8 cellular contexts compared by ENCODE assay signal in genomic region chr3:133487920-133488540, GRCh38.
DNase-seq lines count a peak whose midpoint lies in the region; ATAC-seq and TF ChIP-seq lines count a peak whose summit lies in the region.

No MANE protein-coding gene starts in this region.

- no peak for ATAC-seq in activated T-cell treated with anti-CD3 and anti-CD28 coated beads, Interleukin-2, amount 50 U/mL, for 72 hours (replicated peaks in 1 of 2)
- ATAC-seq in stimulated activated naive CD8-positive, alpha-beta T cell treated with anti-CD3 and anti-CD28 coated beads, Interleukin-15, Interleukin-2, amounts not matched to agents 100 U/mL and 50 U/mL, for 24 hours: no peak

- no peaks in the 10 kb centered on the region for H3K27me3 Mint-ChIP-seq in activated T-cell treated with anti-CD3 and anti-CD28 coated beads, Interleukin-2, amount 50 U/mL, for 72 hours (ENCODE audit: low read depth)
- peaks cover 0 to 1% (median 0%) of the 10 kb centered on the region in 3 donors for H3K27me3 Mint-ChIP-seq in immature natural killer cell (ENCODE audit: low read depth in 3 of 3)

- no peak for DNase-seq in AG09319 (ENCODE audit: extremely low read depth, low read depth)
- DNase-seq in M059J (ENCODE audit: low read depth): peak; percentile 29
- peak; percentile 63 to 66 for DNase-seq in activated T-cell treated with anti-CD3 and anti-CD28 coated beads, Interleukin-2, amount 50 U/mL, for 72 hours
- peak; percentile 39 to 46 (median 40) for DNase-seq in immature natural killer cell
- peak; percentile 71 for DNase-seq in stimulated activated naive CD8-positive, alpha-beta T cell treated with anti-CD3 and anti-CD28 coated beads, Interleukin-15, Interleukin-2, amounts not matched to agents 100 U/mL and 50 U/mL, for 24 hours
- DNase-seq in NCI-H2196 (lab: John Stamatoyannopoulos, UW; ENCODE audit: unreplicated experiment): no peak
- DNase-seq in GOT3 (lab: John Stamatoyannopoulos, UW): no peak
- DNase-seq in NCI-H510A treated with DMSO at 0.1 percent for 48 hours (lab: John Stamatoyannopoulos, UW): no peak

- TF ChIP-seq CTCF in AG09319 (IDR thresholded peaks at IDR 0.05; ENCODE audit: low read depth, low read length): peak; percentile 45

- H3K4me3 Mint-ChIP-seq in activated T-cell treated with anti-CD3 and anti-CD28 coated beads, Interleukin-2, amount 50 U/mL, for 72 hours: no peak overlapping the region
- no peak overlapping the region for H3K4me3 Mint-ChIP-seq in immature natural killer cell

- peaks cover 52% of the 10 kb centered on the region for H3K4me1 Mint-ChIP-seq in activated T-cell treated with anti-CD3 and anti-CD28 coated beads, Interleukin-2, amount 50 U/mL, for 72 hours (ENCODE audit: low read depth)
- H3K4me1 Mint-ChIP-seq in immature natural killer cell: no peaks in the 10 kb centered on the region

- peaks cover 0 to under 1% of the 10 kb centered on the region in 2 donors for H3K36me3 Mint-ChIP-seq in activated T-cell treated with anti-CD3 and anti-CD28 coated beads, Interleukin-2, amount 50 U/mL, for 72 hours (ENCODE audit: insufficient read depth in 2 of 2)
- H3K36me3 Mint-ChIP-seq in immature natural killer cell: no peaks in the 10 kb centered on the region

- no peaks in the 10 kb centered on the region for H3K9me3 Mint-ChIP-seq in activated T-cell treated with anti-CD3 and anti-CD28 coated beads, Interleukin-2, amount 50 U/mL, for 72 hours
- peaks cover 0 to 2% (median 0%) of the 10 kb centered on the region in 6 donors for H3K9me3 Mint-ChIP-seq in immature natural killer cell

- no peak overlapping the region for H3K27ac Mint-ChIP-seq in activated T-cell treated with anti-CD3 and anti-CD28 coated beads, Interleukin-2, amount 50 U/mL, for 72 hours
- H3K27ac Mint-ChIP-seq in immature natural killer cell: peak overlapping the region in 1 of 6 donors; percentile 70

Comparison
In these comparisons a context has a peak if more than half of its experiments do, and no peak if none do; other contexts are left out.
1. DNase-seq: peak in M059J (single experiment), activated T-cell treated with anti-CD3 and anti-CD28 coated beads, Interleukin-2, amount 50 U/mL, for 72 hours (2 of 2), immature natural killer cell (3 of 3) and stimulated activated naive CD8-positive, alpha-beta T cell treated with anti-CD3 and anti-CD28 coated beads, Interleukin-15, Interleukin-2, amounts not matched to agents 100 U/mL and 50 U/mL, for 24 hours (single experiment); none in AG09319 (single experiment), NCI-H2196 (single experiment), GOT3 (single experiment) and NCI-H510A treated with DMSO at 0.1 percent for 48 hours (single experiment).